Comparison of ENCODE assay signal across 21 cellular contexts in genomic region chr2:177783091-177783490, GRCh38.
"Had no signal": no experiment of that assay in that cellular context is flagged by ENCODE, and none has a peak within 500 bp of the region (broad histone marks: within the 10 kb centered on the region; RNA-seq: fewer than 3 reads in every experiment).

No MANE protein-coding gene starts in this region.

- H3K4me3 Mint-ChIP-seq: brain; endodermal cell; nephron; stimulated activated naive B cell treated with anti-CD40 and anti-IgM and Interleukin-4, amounts not matched to agents 10 μg/mL and 1 μg/mL and 100 μg/mL, for 72 hours had no signal

- H2AFZ ChIP-seq: parathyroid adenoma had no signal

- DNase-seq: activated CD4-positive, alpha-beta T cell treated with anti-CD3 and anti-CD28 coated beads for 1 hour; activated CD4-positive, alpha-beta T cell treated with anti-CD3 and anti-CD28 coated beads, Interleukin-2, amount 50 U/mL, for 48 hours; activated naive CD4-positive, alpha-beta T cell treated with Interleukin-2 at 50 U/mL for 16 hours; activated naive CD8-positive, alpha-beta T cell treated with anti-CD3 and anti-CD28 coated beads, Interleukin-2, amount 10 ng/mL, durations not matched to agents 7 days and 5 days; activated T-cell treated with anti-CD3 and anti-CD28 coated beads for 4 hours; caudate nucleus; dorsolateral prefrontal cortex; endodermal cell; foreskin melanocyte; heart right ventricle; left cardiac atrium; sigmoid colon; stimulated activated naive B cell treated with anti-CD40 and anti-IgM and Interleukin-4, amounts not matched to agents 10 μg/mL and 1 μg/mL and 100 μg/mL, for 72 hours; substantia nigra; T-helper 2 cell; tibial artery had no signal

- H3K4me3 ChIP-seq: dorsolateral prefrontal cortex, heart right ventricle, sigmoid colon, tibial artery had no signal

- H3K27ac ChIP-seq: dorsolateral prefrontal cortex, parathyroid adenoma, tibial artery had no signal

- H3K27ac Mint-ChIP-seq: activated T-helper 2 cell treated with anti-CD3 and anti-CD28 coated beads, Interferon-gamma antibody, Interleukin-2, Interleukin-4, amounts not matched to agents 10 μg/mL and 5 μg/mL and 100 μg/mL, durations not matched to agents 14 hours and 24 hours and 36 hours; brain; endodermal cell; stimulated activated naive B cell treated with anti-CD40 and anti-IgM and Interleukin-4, amounts not matched to agents 10 μg/mL and 1 μg/mL and 100 μg/mL, for 72 hours had no signal

- H3K9me3 ChIP-seq: heart right ventricle, sigmoid colon, tibial artery had no signal

- H3K36me3 ChIP-seq: heart right ventricle, sigmoid colon, tibial artery had no signal

- H3K9ac ChIP-seq: parathyroid adenoma had no signal

- ATAC-seq: stimulated activated naive B cell treated with anti-CD40 and anti-IgM and Interleukin-4, amounts not matched to agents 10 μg/mL and 1 μg/mL and 100 μg/mL, for 72 hours had no signal

- H3K27me3 ChIP-seq: dorsolateral prefrontal cortex, heart right ventricle, sigmoid colon, tibial artery had no signal

- H3K27me3 Mint-ChIP-seq: activated naive CD8-positive, alpha-beta T cell treated with anti-CD3 and anti-CD28 coated beads, Interleukin-2, amount 10 ng/mL, durations not matched to agents 7 days and 5 days; brain had no signal

- H3K79me2 ChIP-seq: parathyroid adenoma had no signal

- H3K36me3 Mint-ChIP-seq: brain; stimulated activated naive B cell treated with anti-CD40 and anti-IgM and Interleukin-4, amounts not matched to agents 10 μg/mL and 1 μg/mL and 100 μg/mL, for 72 hours had no signal

- H3K4me1 ChIP-seq: tibial artery had no signal

- FAIRE-seq: colon had no signal
